In genomic region chr11:120998581-120998980, GRCh38 we compare ENCODE assay signal across 28 cellular contexts.
"Had no signal": no experiment of that assay in that cellular context is flagged by ENCODE, and none has a peak within 500 bp of the region (broad histone marks: within the 10 kb centered on the region; RNA-seq: fewer than 3 reads in every experiment).

No MANE protein-coding gene starts in this region.

- H3K36me3 ChIP-seq: colonic mucosa, esophagus muscularis mucosa, esophagus squamous epithelium, gastrocnemius medialis, gastroesophageal sphincter, heart left ventricle, heart right ventricle had no signal

- DNase-seq: colonic mucosa; cortex of kidney; dermis blood vessel endothelial cell; dorsolateral prefrontal cortex; effector CD4-positive, alpha-beta T cell; effector CD8-positive, alpha-beta T cell; effector memory CD4-positive, alpha-beta T cell; effector memory CD8-positive, alpha-beta T cell; endodermal cell; erythroblast; esophagus squamous epithelium; foreskin fibroblast; foreskin keratinocyte; foreskin melanocyte; gastrocnemius medialis; glutamatergic neuron; head of caudate nucleus; heart left ventricle; heart right ventricle had no signal

- H3K4me1 ChIP-seq: colonic mucosa, esophagus muscularis mucosa, esophagus squamous epithelium, foreskin keratinocyte, gastrocnemius medialis, gastroesophageal sphincter, heart left ventricle, heart right ventricle had no signal

- H3K27ac ChIP-seq: colonic mucosa, coronary artery, dorsolateral prefrontal cortex, epithelial cell of prostate, esophagus muscularis mucosa, esophagus squamous epithelium, foreskin keratinocyte, gastrocnemius medialis, gastroesophageal sphincter, heart left ventricle, heart right ventricle had no signal

- ATAC-seq: effector memory CD8-positive, alpha-beta T cell; esophagus mucosa; foreskin keratinocyte; gastrocnemius medialis; gastroesophageal sphincter; heart left ventricle; heart right ventricle had no signal

- H3K9me3 ChIP-seq: colonic mucosa, esophagus muscularis mucosa, esophagus squamous epithelium, gastrocnemius medialis, gastroesophageal sphincter, heart left ventricle, heart right ventricle had no signal

- H3K4me3 ChIP-seq: colonic mucosa, coronary artery, dorsolateral prefrontal cortex, esophagus muscularis mucosa, esophagus squamous epithelium, gastrocnemius medialis, gastroesophageal sphincter, heart left ventricle, heart right ventricle had no signal

- H3K27me3 ChIP-seq: colonic mucosa, esophagus muscularis mucosa had no signal

- FAIRE-seq: colon, endometrium, endothelial cell of umbilical vein, frontal cortex had no signal
